ENCODE assay signal across 11 cellular contexts in the genomic region with DNA sequence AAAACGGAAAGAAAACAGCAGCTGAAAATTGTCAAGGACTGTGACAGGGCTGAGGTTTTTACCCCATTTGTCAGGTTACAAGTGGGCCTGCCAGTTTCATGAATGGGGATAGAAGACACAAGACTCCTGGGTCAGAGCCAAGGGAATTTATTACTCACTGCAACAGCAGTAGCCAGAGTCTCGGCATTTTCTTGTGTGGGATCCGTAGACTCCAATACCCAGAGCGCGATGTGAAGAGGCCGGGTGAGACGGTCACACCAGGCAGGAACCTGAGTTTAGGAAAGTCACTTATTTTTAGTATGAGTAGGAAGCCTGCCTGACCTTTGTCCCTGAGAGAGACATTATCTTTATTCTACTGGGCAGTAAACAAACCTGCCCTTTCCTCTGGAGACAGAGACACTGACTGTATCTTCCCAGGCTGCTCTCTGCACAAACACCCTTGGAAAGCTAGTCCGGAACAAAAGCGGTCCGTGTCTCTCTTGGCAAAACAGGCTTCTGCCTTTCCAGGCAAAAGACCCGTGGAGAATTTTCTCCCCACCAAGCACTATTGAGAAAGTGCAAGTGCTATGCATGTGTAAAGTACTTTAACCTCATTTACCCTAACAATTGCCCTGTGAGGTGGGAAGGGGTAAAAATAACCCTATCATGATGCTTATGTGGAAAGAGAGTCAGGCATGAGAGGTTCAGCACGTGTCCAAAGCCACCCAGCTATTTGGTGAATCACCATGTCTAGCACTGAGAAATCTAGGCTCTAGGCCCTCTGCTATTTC. TPM values are rescaled to one million over a fixed set of nuclear protein-coding genes. Genes with fewer than 3 reads are reported as not detected.
DNase-seq lines count a peak whose midpoint lies in the region; TF ChIP-seq lines count a peak whose summit lies in the region.
"Had no signal": no experiment of that assay in that cellular context is flagged by ENCODE, and none has a peak within 500 bp of the region (broad histone marks: within the 10 kb centered on the region; RNA-seq: fewer than 3 reads in every experiment).

No MANE protein-coding gene starts in this region.

- intact Hi-C loops in Calu3 (cut with micrococcal nuclease; ENCODE audit: unreplicated experiment) (loop anchor here (5.0 kb wide), 3 partner anchors 54 to 264 kb away; no protein-coding TSS in a partner anchor), ascending aorta (cut with DNase I) (loop anchor here (2.0 to 10.0 kb wide), 6 partner anchors 104 to 264 kb away; no protein-coding TSS in a partner anchor)

- H3K4me1 Mint-ChIP-seq in Calu3 (ENCODE audit: low read depth, unreplicated experiment) = peaks cover 46% of the 10 kb centered on the region

- CTCF ChIA-PET in Calu3 (lab: Charles Lee) = interaction anchor here (0.7 to 1.3 kb wide), 3 partner anchors 29 to 72 kb away, joined by 3 read pairs; no protein-coding TSS in a partner anchor

- peak overlapping the region in 1 of 2 donors; percentile 15 for H3K4me3 ChIP-seq in ascending aorta
- H3K4me3 ChIP-seq in right atrium auricular region = no peak overlapping the region
- H3K4me3 ChIP-seq in retinal pigment epithelial cell (ENCODE audit: low read length) = no peak overlapping the region

- H3K27ac ChIP-seq in ascending aorta = peak overlapping the region; percentile 88 to 90
- H3K27ac ChIP-seq in right atrium auricular region = peak overlapping the region; percentile 78 to 83

- H3K9me3 ChIP-seq in ascending aorta = no peaks in the 10 kb centered on the region
- H3K9me3 ChIP-seq in right atrium auricular region = no peaks in the 10 kb centered on the region

- H3K4me3 Mint-ChIP-seq in Calu3 (ENCODE audit: low read depth, unreplicated experiment) = no peak overlapping the region
- H3K4me3 Mint-ChIP-seq: neural crest cell; stimulated activated naive CD8-positive, alpha-beta T cell treated with anti-CD3 and anti-CD28 coated beads, Interleukin-15, Interleukin-2, amounts not matched to agents 100 ng/mL and 50 ng/mL, for 24 hours had no signal

- no peaks in the 10 kb centered on the region for H3K9me3 Mint-ChIP-seq in Calu3 (ENCODE audit: low read depth, unreplicated experiment)
- H3K9me3 Mint-ChIP-seq: neural crest cell; stimulated activated naive CD8-positive, alpha-beta T cell treated with anti-CD3 and anti-CD28 coated beads, Interleukin-15, Interleukin-2, amounts not matched to agents 100 ng/mL and 50 ng/mL, for 24 hours had no signal

- H3K27ac Mint-ChIP-seq in Calu3 (ENCODE audit: unreplicated experiment) = peak overlapping the region; percentile 25
- H3K27ac Mint-ChIP-seq: stimulated activated naive CD8-positive, alpha-beta T cell treated with anti-CD3 and anti-CD28 coated beads, Interleukin-15, Interleukin-2, amounts not matched to agents 100 ng/mL and 50 ng/mL, for 24 hours had no signal

- H3K36me3 ChIP-seq in ascending aorta = no peaks in the 10 kb centered on the region
- no peaks in the 10 kb centered on the region for H3K36me3 ChIP-seq in right atrium auricular region

- BruUV-seq in Calu3 (replicated peaks; lab: Mats Ljungman, UMichigan) = no TSS peak

- peaks cover 20 to 35% of the 10 kb centered on the region in 2 donors for H3K4me1 ChIP-seq in ascending aorta
- peaks cover 0 to 36% of the 10 kb centered on the region in 2 donors for H3K4me1 ChIP-seq in right atrium auricular region

- no peak for TF ChIP-seq CTCF in Calu3 (IDR thresholded peaks at IDR 0.05; ENCODE audit: unreplicated experiment)
- no peak for TF ChIP-seq CTCF in ascending aorta (IDR thresholded peaks at IDR 0.05)
- TF ChIP-seq CTCF in right atrium auricular region (IDR thresholded peaks at IDR 0.05) = no peak
- no peak for TF ChIP-seq CTCF in retinal pigment epithelial cell (conservative IDR thresholded peaks at IDR 0.05; ENCODE audit: low read depth, low read length)

- H3K27me3 ChIP-seq in ascending aorta (no peaks in the 10 kb centered on the region), right atrium auricular region (no peaks in the 10 kb centered on the region)

- no peaks in the 10 kb centered on the region for H3K27me3 Mint-ChIP-seq in Calu3 (ENCODE audit: unreplicated experiment)

- H3K36me3 Mint-ChIP-seq in Calu3 (ENCODE audit: insufficient read depth, unreplicated experiment) = peaks cover 4% of the 10 kb centered on the region

- DNase-seq in Calu3 (peak; percentile 34), ascending aorta (ENCODE audit: low spot score in 2 of 2) (peak; percentile 54 to 94), right atrium auricular region (ENCODE audit: low spot score) (peak; percentile 89), retinal pigment epithelial cell (ENCODE audit: low read depth) (peak; percentile 41), T-helper 9 cell (no peak), activated gamma-delta T cell treated with Interleukin-2 at 50 U/mL for 16 hours (no peak), CD1c-positive myeloid dendritic cell (ENCODE audit: extremely low spot score) (no peak)
- DNase-seq in stimulated activated CD4-positive, alpha-beta T cell treated with anti-CD3 and anti-CD28 coated beads, Interleukin-4, amount 100 ng/mL, for 24 hours = no peak
- DNase-seq: cortex of kidney had no signal

RNA-seq across cellular contexts. Expression of a gene that starts 58.4 kb away (rescaled TPM):
- total RNA-seq in Calu3 (2022) = 0.54 and 0.66 TPM in 2 replicates
- total RNA-seq in ascending aorta = 82.8 TPM
- 10 to 100 TPM; 34.1 to 39.8 TPM for total RNA-seq in right atrium auricular region

Comparison
In these comparisons a context has a peak if more than half of its experiments do, and no peak if none do; other contexts are left out.
1. DNase-seq: peak in Calu3 (single experiment), ascending aorta (2 of 2), right atrium auricular region (single experiment) and retinal pigment epithelial cell (single experiment); none in T-helper 9 cell (single experiment), stimulated activated CD4-positive, alpha-beta T cell treated with anti-CD3 and anti-CD28 coated beads, Interleukin-4, amount 100 ng/mL, for 24 hours (single experiment), activated gamma-delta T cell treated with Interleukin-2 at 50 U/mL for 16 hours (single experiment) and CD1c-positive myeloid dendritic cell (single experiment).
2. RNA of a gene that starts 58.4 kb away (total RNA-seq): 82.8 TPM in ascending aorta (single experiment) and 34.1 to 39.8 TPM in right atrium auricular region; 0.54 to 0.66 TPM in Calu3; every median in the first group is over 10 times any median in the second.